In genomic region chr22:26457661-26458272, GRCh38 we compare ENCODE assay signal across 29 cellular contexts.
"Had no signal": no experiment of that assay in that cellular context is flagged by ENCODE, and none has a peak within 500 bp of the region (broad histone marks: within the 10 kb centered on the region; RNA-seq: fewer than 3 reads in every experiment).

No MANE protein-coding gene starts in this region.

- ATAC-seq: activated CD4-positive, alpha-beta T cell treated with anti-CD3 and anti-CD28 coated beads for 36 hours; activated CD4-positive, CD25-positive, alpha-beta regulatory T cell treated with anti-CD3 and anti-CD28 coated beads, Interleukin-2, amount 50 U/mL, for 24 hours; activated CD8-positive, alpha-beta memory T cell treated with anti-CD3 and anti-CD28 coated beads, Interleukin-2, amount 10 ng/mL, durations not matched to agents 7 days and 5 days; activated CD8-positive, alpha-beta T cell treated with anti-CD3 and anti-CD28 coated beads, Interleukin-2, amount 10 ng/mL, durations not matched to agents 7 days and 5 days; activated T-cell treated with anti-CD3 and anti-CD28 coated beads, Interleukin-2, amount 50 U/mL, for 4 hours; esophagus mucosa; WTC11 had no signal

- H3K4me3 Mint-ChIP-seq: activated CD4-positive, alpha-beta memory T cell treated with anti-CD3 and anti-CD28 coated beads for 36 hours; activated CD4-positive, alpha-beta T cell treated with anti-CD3 and anti-CD28 coated beads for 36 hours; activated CD4-positive, alpha-beta T cell treated with anti-CD3 and anti-CD28 coated beads, Interleukin-2, amount 10 ng/mL, durations not matched to agents 24 days and 14 days; activated CD8-positive, alpha-beta memory T cell treated with anti-CD3 and anti-CD28 coated beads, Interleukin-2, amount 10 ng/mL, durations not matched to agents 7 days and 5 days; activated CD8-positive, alpha-beta T cell treated with anti-CD3 and anti-CD28 coated beads, Interleukin-2, amount 10 ng/mL, durations not matched to agents 7 days and 5 days; activated naive CD4-positive, alpha-beta T cell treated with anti-CD3 and anti-CD28 coated beads for 36 hours; activated naive CD4-positive, alpha-beta T cell treated with anti-CD3 and anti-CD28 coated beads, Interleukin-2, amount 50 U/mL, for 24 hours; activated T-cell treated with anti-CD3 and anti-CD28 coated beads, Interleukin-2, amount 50 U/mL, for 4 hours; activated T-helper 1 cell treated with anti-CD3 and anti-CD28 coated beads, Interleukin-12 subunit alpha, Interleukin-12 subunit beta, Interleukin-2, Interleukin-4 antibody, amounts not matched to agents 30 ng/mL and 10 ng/mL and 1 ng/mL, durations not matched to agents 14 hours and 24 hours and 36 hours; central memory CD8-positive, alpha-beta T cell; dendritic cell treated with granulocyte-macrophage colony-stimulating factor and Interleukin-4, amounts not matched to agents 40 ng/mL and 50 ng/mL, for 4 days; endodermal cell; WTC11 had no signal

- FAIRE-seq: astrocyte, bronchial epithelial cell, frontal cortex had no signal

- H3K27me3 ChIP-seq: brain microvascular endothelial cell, dorsolateral prefrontal cortex had no signal

- H3K4me3 ChIP-seq: coronary artery, dorsolateral prefrontal cortex had no signal

- H3K4me1 Mint-ChIP-seq: activated CD4-positive, alpha-beta T cell treated with anti-CD3 and anti-CD28 coated beads for 36 hours; activated CD8-positive, alpha-beta memory T cell treated with anti-CD3 and anti-CD28 coated beads, Interleukin-2, amount 10 ng/mL, durations not matched to agents 7 days and 5 days; central memory CD8-positive, alpha-beta T cell had no signal

- H3K27me3 Mint-ChIP-seq: activated CD4-positive, alpha-beta memory T cell treated with anti-CD3 and anti-CD28 coated beads for 36 hours; activated CD4-positive, alpha-beta T cell treated with anti-CD3 and anti-CD28 coated beads for 36 hours; activated CD4-positive, alpha-beta T cell treated with anti-CD3 and anti-CD28 coated beads, Interleukin-2, amount 10 ng/mL, durations not matched to agents 24 days and 14 days; activated CD8-positive, alpha-beta memory T cell treated with anti-CD3 and anti-CD28 coated beads, Interleukin-2, amount 10 ng/mL, durations not matched to agents 7 days and 5 days; activated naive CD4-positive, alpha-beta T cell treated with anti-CD3 and anti-CD28 coated beads, Interleukin-2, amount 50 U/mL, for 24 hours; central memory CD8-positive, alpha-beta T cell; dendritic cell treated with granulocyte-macrophage colony-stimulating factor and Interleukin-4, amounts not matched to agents 40 ng/mL and 50 ng/mL, for 4 days had no signal

- H3K27ac Mint-ChIP-seq: activated CD4-positive, alpha-beta memory T cell treated with anti-CD3 and anti-CD28 coated beads for 36 hours; activated CD4-positive, alpha-beta T cell treated with anti-CD3 and anti-CD28 coated beads for 36 hours; activated CD8-positive, alpha-beta memory T cell treated with anti-CD3 and anti-CD28 coated beads, Interleukin-2, amount 10 ng/mL, durations not matched to agents 7 days and 5 days; activated CD8-positive, alpha-beta T cell treated with anti-CD3 and anti-CD28 coated beads, Interleukin-2, amount 10 ng/mL, durations not matched to agents 7 days and 5 days; activated naive CD4-positive, alpha-beta T cell treated with anti-CD3 and anti-CD28 coated beads for 36 hours; activated naive CD4-positive, alpha-beta T cell treated with anti-CD3 and anti-CD28 coated beads, Interleukin-2, amount 50 U/mL, for 24 hours; activated T-helper 1 cell treated with anti-CD3 and anti-CD28 coated beads, Interleukin-12 subunit alpha, Interleukin-12 subunit beta, Interleukin-2, Interleukin-4 antibody, amounts not matched to agents 30 ng/mL and 10 ng/mL and 1 ng/mL, durations not matched to agents 14 hours and 24 hours and 36 hours; activated T-helper 2 cell treated with anti-CD3 and anti-CD28 coated beads, Interferon-gamma antibody, Interleukin-2, Interleukin-4, amounts not matched to agents 10 μg/mL and 5 μg/mL and 100 μg/mL, durations not matched to agents 14 hours and 24 hours and 36 hours; dendritic cell treated with granulocyte-macrophage colony-stimulating factor and Interleukin-4, amounts not matched to agents 40 ng/mL and 50 ng/mL, for 4 days; endodermal cell; WTC11 had no signal

- H3K27ac ChIP-seq: brain microvascular endothelial cell, coronary artery, dorsolateral prefrontal cortex had no signal

- DNase-seq: activated CD4-positive, alpha-beta memory T cell treated with anti-CD3 and anti-CD28 coated beads for 36 hours; activated CD4-positive, alpha-beta T cell treated with anti-CD3 and anti-CD28 coated beads for 36 hours; activated CD4-positive, alpha-beta T cell treated with anti-CD3 and anti-CD28 coated beads, Interleukin-2, amount 10 ng/mL, durations not matched to agents 24 days and 14 days; activated CD8-positive, alpha-beta memory T cell treated with anti-CD3 and anti-CD28 coated beads, Interleukin-2, amount 10 ng/mL, durations not matched to agents 7 days and 5 days; activated CD8-positive, alpha-beta memory T cell treated with anti-CD3 and anti-CD28 coated beads, Interleukin-2, amount 50 U/mL, for 4 hours; activated CD8-positive, alpha-beta T cell treated with anti-CD3 and anti-CD28 coated beads, Interleukin-2, amount 10 ng/mL, durations not matched to agents 7 days and 5 days; activated effector memory CD4-positive, alpha-beta T cell treated with anti-CD3 and anti-CD28 coated beads, Interleukin-2, amount 50 U/mL, for 16 hours; activated naive CD4-positive, alpha-beta T cell treated with anti-CD3 and anti-CD28 coated beads for 36 hours; activated T-cell treated with anti-CD3 and anti-CD28 coated beads, Interleukin-2, amount 50 U/mL, for 4 hours; amniotic stem cell; anterior cingulate cortex; brain microvascular endothelial cell; dorsolateral prefrontal cortex; effector memory CD4-positive, alpha-beta T cell; endodermal cell; foreskin fibroblast; T-helper 2 cell had no signal

- H3K9me3 Mint-ChIP-seq: activated CD4-positive, alpha-beta memory T cell treated with anti-CD3 and anti-CD28 coated beads for 36 hours; activated CD4-positive, alpha-beta T cell treated with anti-CD3 and anti-CD28 coated beads, Interleukin-2, amount 10 ng/mL, durations not matched to agents 24 days and 14 days; activated naive CD4-positive, alpha-beta T cell treated with anti-CD3 and anti-CD28 coated beads for 36 hours; activated naive CD4-positive, alpha-beta T cell treated with anti-CD3 and anti-CD28 coated beads, Interleukin-2, amount 50 U/mL, for 24 hours; activated T-cell treated with anti-CD3 and anti-CD28 coated beads, Interleukin-2, amount 50 U/mL, for 4 hours; activated T-helper 1 cell treated with anti-CD3 and anti-CD28 coated beads, Interleukin-12 subunit alpha, Interleukin-12 subunit beta, Interleukin-2, Interleukin-4 antibody, amounts not matched to agents 30 ng/mL and 10 ng/mL and 1 ng/mL, durations not matched to agents 14 hours and 24 hours and 36 hours; activated T-helper 2 cell treated with anti-CD3 and anti-CD28 coated beads, Interferon-gamma antibody, Interleukin-2, Interleukin-4, amounts not matched to agents 10 μg/mL and 5 μg/mL and 100 μg/mL, durations not matched to agents 14 hours and 24 hours and 36 hours; central memory CD8-positive, alpha-beta T cell; dendritic cell treated with granulocyte-macrophage colony-stimulating factor and Interleukin-4, amounts not matched to agents 40 ng/mL and 50 ng/mL, for 4 days; endodermal cell; WTC11 had no signal
